Comparison of ENCODE assay signal across 8 cellular contexts in genomic region chr16:86563489-86564345, GRCh38. TPM values are rescaled to one million over a fixed set of nuclear protein-coding genes. Genes with fewer than 3 reads are reported as not detected.
A peak's percentile ranks its signal among the peaks of the same experiment; 100 is the strongest.
DNase-seq lines count a peak whose midpoint lies in the region; ATAC-seq and TF ChIP-seq lines count a peak whose summit lies in the region.

No MANE protein-coding gene starts in this region.

- in situ Hi-C loops in HAP-1 (cut with MboI; ENCODE audit: low sequenced_read_pairs) = loop anchor here (5.0 to 10.0 kb wide), 2 partner anchors 499 to 721 kb away; no protein-coding TSS in a partner anchor

- DNase-seq in DMS 273 (lab: John Stamatoyannopoulos, UW; ENCODE audit: unreplicated experiment) = peak; percentile 94
- DNase-seq in HAP-1 (ENCODE audit: low spot score in 2 of 2) = peak; percentile 87 to 92
- DNase-seq in NCI-H1436 treated with DMSO at 0.1 percent for 48 hours (lab: John Stamatoyannopoulos, UW) = peak; percentile 44
- DNase-seq in T follicular helper cell (ENCODE audit: low read depth) = peak; percentile 80
- DNase-seq in adipocyte (ENCODE audit: low read depth) = peak; percentile 97
- peak; percentile 86 for DNase-seq in left ventricle myocardium inferior
- DNase-seq in putamen (ENCODE audit: low spot score) = peak; percentile 85

- H3K4me1 ChIP-seq in HAP-1 (peaks cover 8% of the 10 kb centered on the region), adipocyte (ENCODE audit: control insufficient read depth, insufficient read depth, low read length) (peaks cover 9% of the 10 kb centered on the region), left ventricle myocardium inferior (peaks cover 21% of the 10 kb centered on the region)

- peak; percentile 100 for TF ChIP-seq CTCF in left ventricle myocardium inferior (IDR thresholded peaks at IDR 0.05; ENCODE audit: borderline replicate concordance)

- H3K4me3 ChIP-seq in HAP-1 (peak overlapping the region; percentile 18), adipocyte (ENCODE audit: low read length) (peak overlapping the region; percentile 73), left ventricle myocardium inferior (peak overlapping the region; percentile 42)

- H3K27me3 ChIP-seq in HAP-1 (ENCODE audit: low read depth) (peaks cover 31% of the 10 kb centered on the region), adipocyte (replicated peaks; ENCODE audit: control insufficient read depth, insufficient read depth, low read length) (peaks cover 12% of the 10 kb centered on the region), left ventricle myocardium inferior (ENCODE audit: low read depth) (peaks cover 98% of the 10 kb centered on the region)

- no peaks in the 10 kb centered on the region for H3K9me3 ChIP-seq in HAP-1
- H3K9me3 ChIP-seq in adipocyte (ENCODE audit: control insufficient read depth, low read length) = no peaks in the 10 kb centered on the region
- H3K9me3 ChIP-seq in left ventricle myocardium inferior (replicated peaks) = no peaks in the 10 kb centered on the region

- peak overlapping the region; percentile 57 for H3K27ac ChIP-seq in left ventricle myocardium inferior (replicated peaks)

- peak overlapping the region; percentile 53 for H3K9ac ChIP-seq in adipocyte (ENCODE audit: low read length)

- H3K36me3 ChIP-seq in HAP-1 (replicated peaks) (no peaks in the 10 kb centered on the region), adipocyte (ENCODE audit: control insufficient read depth, insufficient read depth, low read length, severe bottlenecking) (no peaks in the 10 kb centered on the region), left ventricle myocardium inferior (no peaks in the 10 kb centered on the region)

- no peak for ATAC-seq in GM21619 (IDR thresholded peaks at IDR 0.05; ENCODE audit: unreplicated experiment)

- intact Hi-C loops in left ventricle myocardium inferior (cut with micrococcal nuclease) = loop anchor here (5.0 kb wide), 2 partner anchors 499 to 714 kb away; no protein-coding TSS in a partner anchor

RNA-seq across cellular contexts. Expression of gene FOXC2, which starts 2.9 kb away (rescaled TPM):
- total RNA-seq in left ventricle myocardium inferior = 1.5 TPM

RNA-seq across cellular contexts. Expression of gene MTHFSD, which starts 8.7 kb away (rescaled TPM):
- 10.2 TPM for total RNA-seq in left ventricle myocardium inferior

RNA-seq across cellular contexts. Expression of gene FOXL1, which starts 14.6 kb away (rescaled TPM):
- total RNA-seq in left ventricle myocardium inferior = 0.38 TPM

RNA-seq across cellular contexts. Expression of gene FOXF1, which starts 53.4 kb away (rescaled TPM):
- 0.33 TPM for total RNA-seq in left ventricle myocardium inferior

Comparison
In these comparisons a context has a peak if more than half of its experiments do, and no peak if none do; other contexts are left out.
1. DNase-seq: peak in every context shown above with its lines; median percentile 97 in adipocyte; 94 in DMS 273; 90 in HAP-1; 86 in left ventricle myocardium inferior; 85 in putamen; 80 in T follicular helper cell; 44 in NCI-H1436 treated with DMSO at 0.1 percent for 48 hours.
2. H3K4me3 ChIP-seq: peak in every context shown above with its lines; median percentile 73 in adipocyte; 42 in left ventricle myocardium inferior; 18 in HAP-1.